Comparison of ENCODE assay signal across 8 cellular contexts in the genomic region with DNA sequence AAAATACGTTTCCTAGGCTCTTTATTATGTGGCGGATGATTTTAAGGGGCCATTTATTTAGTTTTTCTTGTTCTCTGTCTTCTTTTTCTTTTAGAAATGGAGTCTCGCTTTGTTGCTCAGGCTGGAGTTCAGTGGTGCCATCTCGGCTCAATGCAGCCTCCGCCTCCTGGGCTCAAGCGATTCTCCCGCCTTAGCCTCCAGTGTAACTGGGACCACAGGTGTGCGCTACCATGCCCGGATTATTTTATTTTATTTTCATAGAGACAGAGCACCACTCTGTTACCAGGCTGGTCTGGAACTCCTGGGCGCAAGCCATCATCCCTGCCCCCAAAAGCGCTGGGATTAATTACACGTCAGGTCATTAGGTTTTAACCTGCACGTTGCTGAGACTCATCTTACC. TPM values are rescaled to one million over a fixed set of nuclear protein-coding genes. Genes with fewer than 3 reads are reported as not detected.
A peak's percentile ranks its signal among the peaks of the same experiment; 100 is the strongest.
DNase-seq lines count a peak whose midpoint lies in the region; ATAC-seq and TF ChIP-seq lines count a peak whose summit lies in the region.

No MANE protein-coding gene starts in this region.

- TF ChIP-seq POLR2A in uterus (IDR thresholded peaks at IDR 0.05) = no peak

- peak overlapping the region; percentile 73 for H3K4me3 ChIP-seq in cardiac muscle cell
- H3K4me3 ChIP-seq in astrocyte of the spinal cord (ENCODE audit: low read depth, low read length) = peak overlapping the region; percentile 78
- H3K4me3 ChIP-seq in lung = peak overlapping the region; percentile 13
- peak overlapping the region; percentile 51 to 68 for H3K4me3 ChIP-seq in uterus

- peaks cover 4% of the 10 kb centered on the region for H3K4me1 ChIP-seq in cardiac muscle cell (ENCODE audit: low read depth)
- H3K4me1 ChIP-seq in lung (ENCODE audit: control insufficient read depth in 2 of 2, insufficient read depth in 2 of 2, low read length in 2 of 2) = peaks cover 0 to 6% of the 10 kb centered on the region in 2 donors
- H3K4me1 ChIP-seq in uterus = no peaks in the 10 kb centered on the region

- 69 to 73% methylated on average over 13 of the region's 13 CpGs for WGBS in lung, 2 donors

- H3K27ac ChIP-seq in cardiac muscle cell (peak overlapping the region; percentile 81), lung (ENCODE audit: low read depth in 1 of 2, low read length in 1 of 2) (peak overlapping the region in 1 of 2 donors; percentile 94), uterus (peak overlapping the region; percentile 80 to 87)

- H3K36me3 ChIP-seq in cardiac muscle cell (no peaks in the 10 kb centered on the region), lung (ENCODE audit: control insufficient read depth in 2 of 2, insufficient read depth in 2 of 2, low read length in 2 of 2) (no peaks in the 10 kb centered on the region), uterus (no peaks in the 10 kb centered on the region)

- TF ChIP-seq CTCF in cardiac muscle cell (IDR thresholded peaks at IDR 0.05; ENCODE audit: low read depth, low read length) (no peak), astrocyte of the spinal cord (IDR thresholded peaks at IDR 0.05; ENCODE audit: low read depth, low read length) (no peak), lung (IDR thresholded peaks at IDR 0.05; ENCODE audit: control extremely low read depth, extremely low read depth) (no peak), uterus (IDR thresholded peaks at IDR 0.05) (no peak)

- no peak for ATAC-seq in Right ventricle myocardium inferior
- no peak for ATAC-seq in lung (ENCODE audit: insufficient read depth, low FRiP score)
- no peak for ATAC-seq in HG03571 (IDR thresholded peaks at IDR 0.05; ENCODE audit: unreplicated experiment)
- ATAC-seq in HG02623 (IDR thresholded peaks at IDR 0.05; ENCODE audit: unreplicated experiment) = no peak

- intact Hi-C loops in Right ventricle myocardium inferior (cut with DNase I) = no loop called here
- intact Hi-C loops in uterus (cut with DNase I; ENCODE audit: low total_unique reads) = no loop called here

- no peaks in the 10 kb centered on the region for H3K9me3 ChIP-seq in cardiac muscle cell (ENCODE audit: low read depth)
- no peaks in the 10 kb centered on the region for H3K9me3 ChIP-seq in lung (ENCODE audit: control insufficient read depth in 2 of 2, insufficient read depth in 1 of 2, low read length in 1 of 2)
- H3K9me3 ChIP-seq in uterus = no peaks in the 10 kb centered on the region

- H3K27me3 ChIP-seq in cardiac muscle cell = no peaks in the 10 kb centered on the region
- no peaks in the 10 kb centered on the region for H3K27me3 ChIP-seq in lung (ENCODE audit: control insufficient read depth, insufficient read depth)
- H3K27me3 ChIP-seq in uterus = no peaks in the 10 kb centered on the region

- in situ Hi-C loops in astrocyte of the spinal cord (cut with HindIII; ENCODE audit: low sequenced_read_pairs) = no loop called here

- DNase-seq in cardiac muscle cell (ENCODE audit: low read depth in 1 of 2, low spot score in 1 of 2) (peak in 1 of 2 donors; percentile 30), Right ventricle myocardium inferior (ENCODE audit: missing footprints) (no peak), astrocyte of the spinal cord (ENCODE audit: low read depth, low spot score) (no peak), lung (ENCODE audit: low spot score) (no peak), uterus (no peak)
- no peak for DNase-seq in stimulated activated CD4-positive, alpha-beta T cell treated with anti-CD3 and anti-CD28 coated beads, Interleukin-4, amount 100 ng/mL, for 1 hour

RNA-seq across cellular contexts. Expression of gene MTHFD1L, which starts 1.6 kb away (rescaled TPM):
- 18.0 and 18.2 TPM in 2 replicates for total RNA-seq in cardiac muscle cell
- 32.8 and 37.9 TPM in 2 replicates for polyA plus RNA-seq in cardiac muscle cell
- 3.4 TPM for total RNA-seq in Right ventricle myocardium inferior
- total RNA-seq in lung = 10 to 100 TPM in 1 of 2 donors, 1 to 10 TPM in 1; 8.8 to 34.9 TPM
- 10 to 100 TPM in 1 of 2 donors, 1 to 10 TPM in 1; 7.6 to 13.1 TPM for polyA plus RNA-seq in lung
- total RNA-seq in uterus = 10 to 100 TPM in 3 of 4 donors, 1 to 10 TPM in 1; 4.1 to 19.9 (median 16.6) TPM

Comparison
In these comparisons a context has a peak if more than half of its experiments do, and no peak if none do; other contexts are left out.
1. H3K4me3 ChIP-seq: peak in every context shown above with its lines; median percentile 78 in astrocyte of the spinal cord; 73 in cardiac muscle cell; 60 in uterus; 13 in lung.